ENCODE assay signal across 10 cellular contexts in genomic region chrX:53681661-53682060, GRCh38. TPM values are rescaled to one million over a fixed set of nuclear protein-coding genes. Genes with fewer than 3 reads are reported as not detected.
DNase-seq lines count a peak whose midpoint lies in the region; ATAC-seq and TF ChIP-seq lines count a peak whose summit lies in the region.
"Had no signal": no experiment of that assay in that cellular context is flagged by ENCODE, and none has a peak within 500 bp of the region (broad histone marks: within the 10 kb centered on the region; RNA-seq: fewer than 3 reads in every experiment).

No MANE protein-coding gene starts in this region.

- H3K27me3 Mint-ChIP-seq in T-helper 2 cell treated with Interferon-gamma antibody and Interleukin-4, amounts not matched to agents 5 μg/mL and 100 μg/mL, for 36 hours (ENCODE audit: low read depth): no peaks in the 10 kb centered on the region
- peaks cover 7% of the 10 kb centered on the region for H3K27me3 Mint-ChIP-seq in endothelial cell (ENCODE audit: unreplicated experiment)

- WGBS in tibial nerve, 2 donors: 52 to 55% methylated on average over 3 of the region's 3 CpGs

- H3K27ac Mint-ChIP-seq in T-helper 2 cell treated with Interferon-gamma antibody and Interleukin-4, amounts not matched to agents 5 μg/mL and 100 μg/mL, for 36 hours: peak overlapping the region; percentile 68
- peak overlapping the region; percentile 70 for H3K27ac Mint-ChIP-seq in endothelial cell (ENCODE audit: unreplicated experiment)
- H3K27ac Mint-ChIP-seq in stimulated activated effector memory CD8-positive, alpha-beta T cell treated with anti-CD3 and anti-CD28 coated beads, Interleukin-12 subunit alpha, Interleukin-12 subunit beta, amount 100 ng/mL, for 72 hours: peak overlapping the region; percentile 98

- DNase-seq in activated effector memory CD4-positive, alpha-beta T cell treated with anti-CD3 and anti-CD28 coated beads, Interleukin-2, amount 50 U/mL, for 16 hours: peak; percentile 64
- no peak for DNase-seq in activated effector memory CD4-positive, alpha-beta T cell treated with Interleukin-2 at 50 U/mL for 16 hours
- DNase-seq in T-helper 2 cell treated with Interferon-gamma antibody and Interleukin-4, amounts not matched to agents 5 μg/mL and 100 μg/mL, for 36 hours (ENCODE audit: low spot score): peak; percentile 10
- DNase-seq in endothelial cell (ENCODE audit: low spot score) (no peak), NK-92 (lab: John Stamatoyannopoulos, UW; ENCODE audit: unreplicated experiment) (no peak), GM20000 (ENCODE audit: low spot score) (no peak), tibial nerve (ENCODE audit: low spot score in 2 of 2) (no peak)
- DNase-seq in stimulated activated effector memory CD8-positive, alpha-beta T cell treated with anti-CD3 and anti-CD28 coated beads, Interleukin-12 subunit alpha, Interleukin-12 subunit beta, amount 100 ng/mL, for 72 hours (ENCODE audit: low spot score in 2 of 2): no peak
- DNase-seq: AML-193, mucosa of descending colon had no signal

- H3K36me3 Mint-ChIP-seq in T-helper 2 cell treated with Interferon-gamma antibody and Interleukin-4, amounts not matched to agents 5 μg/mL and 100 μg/mL, for 36 hours (ENCODE audit: low read depth): peaks cover 47% of the 10 kb centered on the region
- H3K36me3 Mint-ChIP-seq in endothelial cell (ENCODE audit: low read depth, unreplicated experiment): peaks cover 10% of the 10 kb centered on the region
- peaks cover 100% of the 10 kb centered on the region for H3K36me3 Mint-ChIP-seq in stimulated activated effector memory CD8-positive, alpha-beta T cell treated with anti-CD3 and anti-CD28 coated beads, Interleukin-12 subunit alpha, Interleukin-12 subunit beta, amount 100 ng/mL, for 72 hours

- ATAC-seq in stimulated activated effector memory CD8-positive, alpha-beta T cell treated with anti-CD3 and anti-CD28 coated beads, Interleukin-12 subunit alpha, Interleukin-12 subunit beta, amount 100 ng/mL, for 72 hours: no peak
- ATAC-seq: mucosa of descending colon had no signal

- no peaks in the 10 kb centered on the region for H3K9me3 Mint-ChIP-seq in T-helper 2 cell treated with Interferon-gamma antibody and Interleukin-4, amounts not matched to agents 5 μg/mL and 100 μg/mL, for 36 hours
- H3K9me3 Mint-ChIP-seq in endothelial cell (ENCODE audit: unreplicated experiment): no peaks in the 10 kb centered on the region
- no peaks in the 10 kb centered on the region for H3K9me3 Mint-ChIP-seq in stimulated activated effector memory CD8-positive, alpha-beta T cell treated with anti-CD3 and anti-CD28 coated beads, Interleukin-12 subunit alpha, Interleukin-12 subunit beta, amount 100 ng/mL, for 72 hours

- H3K36me3 ChIP-seq in tibial nerve: no peaks in the 10 kb centered on the region

- peaks cover 0 to 24% (median 0%) of the 10 kb centered on the region in 4 donors for H3K4me1 ChIP-seq in tibial nerve

- H3K27ac ChIP-seq in tibial nerve: no peak overlapping the region

- no peaks in the 10 kb centered on the region for H3K27me3 ChIP-seq in tibial nerve

- no peak for TF ChIP-seq EP300 in tibial nerve (IDR thresholded peaks at IDR 0.05)

- H3K4me1 Mint-ChIP-seq in T-helper 2 cell treated with Interferon-gamma antibody and Interleukin-4, amounts not matched to agents 5 μg/mL and 100 μg/mL, for 36 hours (ENCODE audit: low read depth): peaks cover 35% of the 10 kb centered on the region
- peaks cover 17% of the 10 kb centered on the region for H3K4me1 Mint-ChIP-seq in endothelial cell (ENCODE audit: unreplicated experiment)
- H3K4me1 Mint-ChIP-seq in stimulated activated effector memory CD8-positive, alpha-beta T cell treated with anti-CD3 and anti-CD28 coated beads, Interleukin-12 subunit alpha, Interleukin-12 subunit beta, amount 100 ng/mL, for 72 hours: peaks cover 34% of the 10 kb centered on the region

- H3K9me3 ChIP-seq in tibial nerve: no peaks in the 10 kb centered on the region
- H3K9me3 ChIP-seq: mucosa of descending colon had no signal

- peak overlapping the region; percentile 63 for H3K4me3 Mint-ChIP-seq in T-helper 2 cell treated with Interferon-gamma antibody and Interleukin-4, amounts not matched to agents 5 μg/mL and 100 μg/mL, for 36 hours
- peak overlapping the region; percentile 96 for H3K4me3 Mint-ChIP-seq in endothelial cell (ENCODE audit: unreplicated experiment)
- peak overlapping the region; percentile 88 for H3K4me3 Mint-ChIP-seq in stimulated activated effector memory CD8-positive, alpha-beta T cell treated with anti-CD3 and anti-CD28 coated beads, Interleukin-12 subunit alpha, Interleukin-12 subunit beta, amount 100 ng/mL, for 72 hours

- no peak overlapping the region for H3K4me3 ChIP-seq in tibial nerve
- H3K4me3 ChIP-seq: mucosa of descending colon had no signal

- TF ChIP-seq CTCF in endothelial cell (IDR thresholded peaks at IDR 0.05; ENCODE audit: unreplicated experiment) (no peak), GM20000 (IDR thresholded peaks at IDR 0.05; ENCODE audit: extremely low read depth, missing control alignments) (no peak), tibial nerve (IDR thresholded peaks at IDR 0.05) (no peak)

- TF ChIP-seq POLR2A in tibial nerve (IDR thresholded peaks at IDR 0.05): no peak

RNA-seq across cellular contexts. Expression of gene HUWE1, which starts 4.9 kb away (rescaled TPM):
- total RNA-seq in endothelial cell (ENCODE audit: unreplicated experiment) (270 TPM), tibial nerve (100 to 1,000 TPM; 104 to 141 (median 119) TPM)

Comparison
In these comparisons a context has a peak if more than half of its experiments do, and no peak if none do; other contexts are left out.
1. DNase-seq: peak in activated effector memory CD4-positive, alpha-beta T cell treated with anti-CD3 and anti-CD28 coated beads, Interleukin-2, amount 50 U/mL, for 16 hours (single experiment) and T-helper 2 cell treated with Interferon-gamma antibody and Interleukin-4, amounts not matched to agents 5 μg/mL and 100 μg/mL, for 36 hours (single experiment); none in activated effector memory CD4-positive, alpha-beta T cell treated with Interleukin-2 at 50 U/mL for 16 hours (single experiment), endothelial cell (single experiment), stimulated activated effector memory CD8-positive, alpha-beta T cell treated with anti-CD3 and anti-CD28 coated beads, Interleukin-12 subunit alpha, Interleukin-12 subunit beta, amount 100 ng/mL, for 72 hours (0 of 2), NK-92 (single experiment), GM20000 (single experiment) and tibial nerve (0 of 2).
2. Peak in every context shown above with its lines, with median percentiles within 50 percentile points of each other: H3K27ac Mint-ChIP-seq and H3K4me3 Mint-ChIP-seq.